ENCODE assay signal across 19 cellular contexts in the genomic region with DNA sequence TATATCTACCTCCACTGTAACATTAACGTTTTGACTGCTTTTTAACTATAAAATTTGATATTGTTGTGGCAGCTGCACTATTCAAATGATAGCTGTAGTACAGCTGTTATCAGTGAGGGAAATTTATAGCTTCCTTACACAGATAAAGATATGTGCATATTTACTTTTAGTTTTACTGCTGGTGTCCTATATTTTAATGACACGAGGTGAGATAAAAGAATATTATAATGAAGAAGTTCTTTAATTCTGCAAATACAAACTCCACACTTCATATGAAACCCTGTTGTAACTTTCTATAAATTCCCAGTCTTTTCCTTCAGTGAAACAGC.
"Had no signal": no experiment of that assay in that cellular context is flagged by ENCODE, and none has a peak within 500 bp of the region (broad histone marks: within the 10 kb centered on the region; RNA-seq: fewer than 3 reads in every experiment).

No MANE protein-coding gene starts in this region.

- H3K27me3 ChIP-seq: brain microvascular endothelial cell had no signal

- H3K9me3 ChIP-seq: SK-N-SH had no signal

- H3K4me2 ChIP-seq: SK-N-SH had no signal

- H3K27me3 Mint-ChIP-seq: activated CD4-positive, alpha-beta T cell treated with anti-CD3 and anti-CD28 coated beads, Interleukin-2, amount 10 ng/mL, durations not matched to agents 7 days and 5 days; activated naive CD8-positive, alpha-beta T cell had no signal

- H3K4me1 Mint-ChIP-seq: activated CD4-positive, alpha-beta T cell treated with anti-CD3 and anti-CD28 coated beads, Interleukin-2, amount 10 ng/mL, durations not matched to agents 7 days and 5 days had no signal

- H3K36me3 ChIP-seq: brain microvascular endothelial cell had no signal

- H3K9ac ChIP-seq: SK-N-SH had no signal

- H3K27ac ChIP-seq: brain microvascular endothelial cell, VCaP had no signal

- H3K27ac Mint-ChIP-seq: activated CD4-positive, alpha-beta memory T cell treated with anti-CD3 and anti-CD28 coated beads for 36 hours; activated CD4-positive, alpha-beta T cell treated with anti-CD3 and anti-CD28 coated beads, Interleukin-2, amount 10 ng/mL, durations not matched to agents 7 days and 5 days; activated naive CD4-positive, alpha-beta T cell treated with anti-CD3 and anti-CD28 coated beads for 36 hours; activated naive CD8-positive, alpha-beta T cell had no signal

- H3K36me3 Mint-ChIP-seq: activated CD4-positive, alpha-beta memory T cell treated with anti-CD3 and anti-CD28 coated beads for 36 hours; activated naive CD8-positive, alpha-beta T cell had no signal

- DNase-seq: activated CD4-positive, alpha-beta memory T cell treated with anti-CD3 and anti-CD28 coated beads for 36 hours; activated CD4-positive, alpha-beta T cell treated with anti-CD3 and anti-CD28 coated beads, Interleukin-2, amount 10 ng/mL, durations not matched to agents 7 days and 5 days; activated CD4-positive, CD25-positive, alpha-beta regulatory T cell; activated CD8-positive, alpha-beta memory T cell treated with anti-CD3 and anti-CD28 coated beads for 24 hours; activated effector memory CD4-positive, alpha-beta T cell treated with anti-CD3 and anti-CD28 coated beads, Interleukin-2, amount 50 U/mL, for 16 hours; activated naive CD4-positive, alpha-beta T cell treated with anti-CD3 and anti-CD28 coated beads for 36 hours; activated T-cell treated with anti-CD3 and anti-CD28 coated beads, Interleukin-2, amount 50 U/mL, for 4 hours; brain microvascular endothelial cell; Kasumi-1; KBM-7; NCI-H1092; NCI-H1417; NCI-H1930; NCI-H2171; NCI-H226; SK-N-SH; T-helper 1 cell had no signal

- H3K9me3 Mint-ChIP-seq: activated CD4-positive, alpha-beta memory T cell treated with anti-CD3 and anti-CD28 coated beads for 36 hours; activated CD4-positive, alpha-beta T cell treated with anti-CD3 and anti-CD28 coated beads, Interleukin-2, amount 10 ng/mL, durations not matched to agents 7 days and 5 days; activated naive CD4-positive, alpha-beta T cell treated with anti-CD3 and anti-CD28 coated beads for 36 hours; activated T-cell treated with anti-CD3 and anti-CD28 coated beads, Interleukin-2, amount 50 U/mL, for 4 hours had no signal

- H3K4me3 Mint-ChIP-seq: activated CD4-positive, alpha-beta memory T cell treated with anti-CD3 and anti-CD28 coated beads for 36 hours; activated CD4-positive, alpha-beta T cell treated with anti-CD3 and anti-CD28 coated beads, Interleukin-2, amount 10 ng/mL, durations not matched to agents 7 days and 5 days; activated naive CD4-positive, alpha-beta T cell treated with anti-CD3 and anti-CD28 coated beads for 36 hours; activated naive CD8-positive, alpha-beta T cell; activated T-cell treated with anti-CD3 and anti-CD28 coated beads, Interleukin-2, amount 50 U/mL, for 4 hours had no signal
